ENCODE assay signal across 23 cellular contexts in the genomic region with DNA sequence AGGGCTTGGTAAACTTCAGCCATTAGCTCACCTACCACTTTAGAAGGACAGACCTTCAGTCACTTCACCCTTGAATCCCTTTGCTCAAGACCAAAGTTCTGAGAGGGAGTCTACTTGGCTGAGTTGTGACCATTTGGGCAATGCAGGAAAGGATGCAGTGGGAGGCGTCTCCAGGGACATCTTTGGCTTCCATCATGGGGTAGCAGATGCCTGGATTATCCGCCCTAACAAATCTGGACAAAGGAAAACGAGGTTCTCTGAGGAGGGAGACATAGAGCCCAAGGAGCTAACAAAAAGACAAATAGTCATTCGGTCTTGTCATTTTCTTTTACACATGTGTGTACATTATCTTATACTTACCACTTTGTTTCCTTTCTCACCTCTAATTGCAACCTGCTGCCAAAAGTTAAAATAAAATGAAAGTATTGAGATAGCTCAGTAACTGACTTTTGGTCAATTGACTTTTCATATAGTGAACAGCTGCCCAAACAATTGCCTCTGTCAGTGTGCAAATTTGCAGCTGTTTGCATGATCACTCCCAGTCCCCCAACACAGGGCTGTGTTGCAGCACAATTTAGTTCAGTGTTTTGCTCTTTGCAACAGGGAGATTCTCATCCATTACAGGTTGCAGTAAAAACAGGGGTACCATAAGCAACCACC.
"Had no signal": no experiment of that assay in that cellular context is flagged by ENCODE, and none has a peak within 500 bp of the region (broad histone marks: within the 10 kb centered on the region; RNA-seq: fewer than 3 reads in every experiment).

No MANE protein-coding gene starts in this region.

- H3K4me1 Mint-ChIP-seq: activated B cell treated with CpG ODN at 0.5 μM for 24 hours; activated CD4-positive, alpha-beta T cell treated with anti-CD3 and anti-CD28 coated beads, Interleukin-2, amount 10 ng/mL, durations not matched to agents 7 days and 5 days; activated naive CD4-positive, alpha-beta T cell treated with anti-CD3 and anti-CD28 coated beads, Interleukin-2, amount 10 ng/mL, durations not matched to agents 7 days and 5 days; activated naive CD8-positive, alpha-beta T cell treated with anti-CD3 and anti-CD28 coated beads, Interleukin-2, amount 10 ng/mL, durations not matched to agents 7 days and 5 days had no signal

- H3K4me3 Mint-ChIP-seq: activated B cell treated with CpG ODN at 0.5 μM for 24 hours; activated CD4-positive, alpha-beta memory T cell treated with anti-CD3 and anti-CD28 coated beads for 36 hours; activated CD4-positive, alpha-beta T cell treated with anti-CD3 and anti-CD28 coated beads, Interleukin-2, amount 10 ng/mL, durations not matched to agents 7 days and 5 days; activated naive CD4-positive, alpha-beta T cell treated with anti-CD3 and anti-CD28 coated beads, Interleukin-2, amount 10 ng/mL, durations not matched to agents 7 days and 5 days; activated naive CD8-positive, alpha-beta T cell treated with anti-CD3 and anti-CD28 coated beads, Interleukin-2, amount 10 ng/mL, durations not matched to agents 7 days and 5 days; T-helper 17 cell had no signal

- H3K9me3 ChIP-seq: adrenal gland had no signal

- DNase-seq: activated B cell treated with CpG ODN at 0.5 μM for 24 hours; activated CD4-positive, alpha-beta memory T cell treated with anti-CD3 and anti-CD28 coated beads for 36 hours; activated CD4-positive, alpha-beta T cell treated with anti-CD3 and anti-CD28 coated beads, Interleukin-2, amount 10 ng/mL, durations not matched to agents 7 days and 5 days; activated gamma-delta T cell treated with Interleukin-2 at 50 U/mL for 16 hours; activated naive CD4-positive, alpha-beta T cell treated with anti-CD3 and anti-CD28 coated beads, Interleukin-2, amount 10 ng/mL, durations not matched to agents 7 days and 5 days; activated naive CD8-positive, alpha-beta T cell treated with anti-CD3 and anti-CD28 coated beads, Interleukin-2, amount 10 ng/mL, durations not matched to agents 7 days and 5 days; activated T-cell treated with anti-CD3 and anti-CD28 coated beads for 4 hours; activated T-cell treated with anti-CD3 and anti-CD28 coated beads, Interleukin-2, amount 50 U/mL, for 48 hours; adrenal gland; cerebellar nuclear complex; KG1; NCI-H1092; NCI-H1417; NCI-H2029; NCI-H2107; NCI-H2171 treated with DMSO at 0.1 percent for 48 hours; NCI-H226; NCI-H526; PC-3; SHP77 treated with DMSO at 0.1 percent for 48 hours; T-helper 17 cell; T-helper 9 cell had no signal

- ATAC-seq: PC-3, T-helper 17 cell had no signal

- H3K27me3 Mint-ChIP-seq: activated B cell treated with CpG ODN at 0.5 μM for 24 hours; activated CD4-positive, alpha-beta memory T cell treated with anti-CD3 and anti-CD28 coated beads for 36 hours; activated CD4-positive, alpha-beta T cell treated with anti-CD3 and anti-CD28 coated beads, Interleukin-2, amount 10 ng/mL, durations not matched to agents 7 days and 5 days; activated naive CD4-positive, alpha-beta T cell treated with anti-CD3 and anti-CD28 coated beads, Interleukin-2, amount 10 ng/mL, durations not matched to agents 7 days and 5 days; activated naive CD8-positive, alpha-beta T cell treated with anti-CD3 and anti-CD28 coated beads, Interleukin-2, amount 10 ng/mL, durations not matched to agents 7 days and 5 days had no signal

- H3K27ac ChIP-seq: adrenal gland had no signal

- H3K36me3 ChIP-seq: adrenal gland had no signal

- H3K36me3 Mint-ChIP-seq: activated CD4-positive, alpha-beta memory T cell treated with anti-CD3 and anti-CD28 coated beads for 36 hours; activated naive CD4-positive, alpha-beta T cell treated with anti-CD3 and anti-CD28 coated beads, Interleukin-2, amount 10 ng/mL, durations not matched to agents 7 days and 5 days; activated naive CD8-positive, alpha-beta T cell treated with anti-CD3 and anti-CD28 coated beads, Interleukin-2, amount 10 ng/mL, durations not matched to agents 7 days and 5 days had no signal

- H3K4me3 ChIP-seq: adrenal gland had no signal

- H3K4me1 ChIP-seq: adrenal gland had no signal

- H3K9me3 Mint-ChIP-seq: activated CD4-positive, alpha-beta memory T cell treated with anti-CD3 and anti-CD28 coated beads for 36 hours; activated naive CD8-positive, alpha-beta T cell treated with anti-CD3 and anti-CD28 coated beads, Interleukin-2, amount 10 ng/mL, durations not matched to agents 7 days and 5 days; activated T-helper 2 cell treated with anti-CD3 and anti-CD28 coated beads, Interferon-gamma antibody, Interleukin-2, Interleukin-4, amounts not matched to agents 10 μg/mL and 5 μg/mL and 100 μg/mL, durations not matched to agents 14 hours and 24 hours and 36 hours had no signal

- H3K27me3 ChIP-seq: adrenal gland had no signal

- H3K27ac Mint-ChIP-seq: activated B cell treated with CpG ODN at 0.5 μM for 24 hours; activated CD4-positive, alpha-beta memory T cell treated with anti-CD3 and anti-CD28 coated beads for 36 hours; activated CD4-positive, alpha-beta T cell treated with anti-CD3 and anti-CD28 coated beads, Interleukin-2, amount 10 ng/mL, durations not matched to agents 7 days and 5 days; activated naive CD4-positive, alpha-beta T cell treated with anti-CD3 and anti-CD28 coated beads, Interleukin-2, amount 10 ng/mL, durations not matched to agents 7 days and 5 days; activated naive CD8-positive, alpha-beta T cell treated with anti-CD3 and anti-CD28 coated beads, Interleukin-2, amount 10 ng/mL, durations not matched to agents 7 days and 5 days; activated T-helper 2 cell treated with anti-CD3 and anti-CD28 coated beads, Interferon-gamma antibody, Interleukin-2, Interleukin-4, amounts not matched to agents 10 μg/mL and 5 μg/mL and 100 μg/mL, durations not matched to agents 14 hours and 24 hours and 36 hours; T-helper 17 cell had no signal
